ENCODE assay signal across 8 cellular contexts in genomic region chr10:6144609-6145413, GRCh38. TPM values are rescaled to one million over a fixed set of nuclear protein-coding genes. Genes with fewer than 3 reads are reported as not detected.
DNase-seq lines count a peak whose midpoint lies in the region; ATAC-seq, FAIRE-seq and TF ChIP-seq lines count a peak whose summit lies in the region.

No MANE protein-coding gene starts in this region.

- H2AFZ ChIP-seq in SK-N-SH (ENCODE audit: low read depth): peak overlapping the region; percentile 91

- TF ChIP-seq CTCF in SK-N-SH (IDR thresholded peaks at IDR 0.05) (no peak), glutamatergic neuron (IDR thresholded peaks at IDR 0.05; ENCODE audit: partially characterized antibody, unreplicated experiment) (peak; percentile 8), osteocyte (IDR thresholded peaks at IDR 0.05) (no peak), thoracic aorta (IDR thresholded peaks at IDR 0.05) (no peak)

- peak; percentile 82 for FAIRE-seq in HTR-8/SVneo (lab: Jason Lieb, UNC)

- POLR2A ChIA-PET in SK-N-SH (lab: Yijun Ruan, JAX): interaction anchor here (1.4 kb wide), 1 partner anchor 58 kb away, joined by 5 read pairs; the partner anchor contains the start of gene PFKFB3

- H3K9me3 ChIP-seq in SK-N-SH (no peaks in the 10 kb centered on the region), thoracic aorta (no peaks in the 10 kb centered on the region)

- no peak for TF ChIP-seq RAD21 in SK-N-SH (IDR thresholded peaks at IDR 0.05; ENCODE audit: low read length)

- H3K27me3 Mint-ChIP-seq in activated naive CD4-positive, alpha-beta T cell treated with anti-CD3 and anti-CD28 coated beads, Interleukin-2, amount 50 U/mL, for 24 hours: no peaks in the 10 kb centered on the region
- H3K27me3 Mint-ChIP-seq in glutamatergic neuron (ENCODE audit: unreplicated experiment): peaks cover 20% of the 10 kb centered on the region
- H3K27me3 Mint-ChIP-seq in osteocyte (ENCODE audit: unreplicated experiment): no peaks in the 10 kb centered on the region

- peak overlapping the region; percentile 87 for H3K4me3 Mint-ChIP-seq in activated naive CD4-positive, alpha-beta T cell treated with anti-CD3 and anti-CD28 coated beads, Interleukin-2, amount 50 U/mL, for 24 hours
- H3K4me3 Mint-ChIP-seq in glutamatergic neuron (ENCODE audit: unreplicated experiment) (peak overlapping the region; percentile 82), osteocyte (ENCODE audit: unreplicated experiment) (peak overlapping the region; percentile 83)

- H3K4me1 ChIP-seq in SK-N-SH (ENCODE audit: control insufficient read depth in 1 of 2, insufficient read depth in 2 of 2, low read depth in 1 of 2, low read length in 1 of 2): no peaks in the 10 kb centered on the region; a peak in 1 of 4 replicates
- H3K4me1 ChIP-seq in thoracic aorta (ENCODE audit: control insufficient read depth in 1 of 2, low read depth in 2 of 2): peaks cover 11 to 37% of the 10 kb centered on the region in 2 donors

- peak overlapping the region; percentile 88 for H3K9ac ChIP-seq in SK-N-SH

- 2% methylated on average over 51 of the region's 106 CpGs for WGBS in SK-N-SH (ENCODE audit: low lambda C conversion rate)

- peak overlapping the region; percentile 98 for H3K4me2 ChIP-seq in SK-N-SH

- DNase-seq in D341Med (ENCODE audit: low spot score) (peak; percentile 93), HTR-8/SVneo (ENCODE audit: insufficient read length, low spot score) (peak; percentile 60), SK-N-SH (peak; percentile 89), glutamatergic neuron (peak; percentile 84), osteocyte (ENCODE audit: extremely low spot score, unreplicated experiment) (peak; percentile 92), thoracic aorta (ENCODE audit: low spot score) (peak; percentile 78)

- no peaks in the 10 kb centered on the region for H3K36me3 Mint-ChIP-seq in activated naive CD4-positive, alpha-beta T cell treated with anti-CD3 and anti-CD28 coated beads, Interleukin-2, amount 50 U/mL, for 24 hours
- H3K36me3 Mint-ChIP-seq in glutamatergic neuron (ENCODE audit: unreplicated experiment) (peaks cover 8% of the 10 kb centered on the region), osteocyte (ENCODE audit: unreplicated experiment) (peaks cover 2% of the 10 kb centered on the region)

- peaks cover 9% of the 10 kb centered on the region for H3F3A ChIP-seq in SK-N-SH (replicated peaks; ENCODE audit: insufficient read depth)

- CTCF ChIA-PET in SK-N-SH (lab: Yijun Ruan, JAX): interaction anchor here (1.0 to 1.3 kb wide), 5 partner anchors 9 to 257 kb away, joined by 3 to 4 read pairs (median 3); no protein-coding TSS in a partner anchor

- H3K36me3 ChIP-seq in SK-N-SH (replicated peaks in 1 of 2; ENCODE audit: control insufficient read depth in 1 of 2, insufficient read depth in 2 of 2, low read length in 1 of 2) (no peaks in the 10 kb centered on the region), thoracic aorta (no peaks in the 10 kb centered on the region)

- H3K4me3 ChIP-seq in SK-N-SH (ENCODE audit: low read depth in 2 of 2, low read length in 1 of 2) (peak overlapping the region; percentile 71 to 86), thoracic aorta (peak overlapping the region; percentile 96)

- H3K27ac Mint-ChIP-seq in activated naive CD4-positive, alpha-beta T cell treated with anti-CD3 and anti-CD28 coated beads, Interleukin-2, amount 50 U/mL, for 24 hours: peak overlapping the region; percentile 79
- H3K27ac Mint-ChIP-seq in glutamatergic neuron (ENCODE audit: unreplicated experiment): peak overlapping the region; percentile 73
- peak overlapping the region; percentile 78 for H3K27ac Mint-ChIP-seq in osteocyte (ENCODE audit: unreplicated experiment)

- peaks cover 8% of the 10 kb centered on the region; the same call in 1 of the 2 replicates for H3K79me2 ChIP-seq in SK-N-SH (ENCODE audit: insufficient read depth)

- no peak for TF ChIP-seq EP300 in SK-N-SH (IDR thresholded peaks at IDR 0.05; ENCODE audit: borderline replicate concordance in 1 of 2, low read depth in 1 of 2, low read length in 1 of 2)

- ATAC-seq in GM21381 (IDR thresholded peaks at IDR 0.05; ENCODE audit: unreplicated experiment) (peak; percentile 76), thoracic aorta (ENCODE audit: insufficient number of reproducible peaks, low FRiP score, low read depth) (peak; percentile 54)

- H3K27me3 ChIP-seq in SK-N-SH (ENCODE audit: insufficient read depth) (no peaks in the 10 kb centered on the region), thoracic aorta (replicated peaks; ENCODE audit: insufficient read depth) (no peaks in the 10 kb centered on the region)

- H3K9me3 Mint-ChIP-seq in activated naive CD4-positive, alpha-beta T cell treated with anti-CD3 and anti-CD28 coated beads, Interleukin-2, amount 50 U/mL, for 24 hours: no peaks in the 10 kb centered on the region
- H3K9me3 Mint-ChIP-seq in glutamatergic neuron (ENCODE audit: unreplicated experiment): peaks cover 11% of the 10 kb centered on the region
- H3K9me3 Mint-ChIP-seq in osteocyte (ENCODE audit: unreplicated experiment): no peaks in the 10 kb centered on the region

- no peaks in the 10 kb centered on the region for H3K9me2 ChIP-seq in SK-N-SH

- no peaks in the 10 kb centered on the region for H4K20me1 ChIP-seq in SK-N-SH (ENCODE audit: insufficient read depth)

- H3K27ac ChIP-seq in SK-N-SH (ENCODE audit: low read depth in 2 of 2, low read length in 1 of 2) (peak overlapping the region in 1 of 2 experiments; percentile 9; a peak in 2 of 4 replicates), thoracic aorta (peak overlapping the region; percentile 76 to 93)

- peaks cover 74% of the 10 kb centered on the region for H3K4me1 Mint-ChIP-seq in activated naive CD4-positive, alpha-beta T cell treated with anti-CD3 and anti-CD28 coated beads, Interleukin-2, amount 50 U/mL, for 24 hours
- H3K4me1 Mint-ChIP-seq in glutamatergic neuron (ENCODE audit: low read depth, unreplicated experiment): peaks cover 33% of the 10 kb centered on the region
- H3K4me1 Mint-ChIP-seq in osteocyte (ENCODE audit: unreplicated experiment): peaks cover 29% of the 10 kb centered on the region

TF ChIP-seq in SK-N-SH, 30 proteins besides CTCF, POLR2A, EP300 and RAD21:
- no peak for TF ChIP-seq GATA2 (CRISPR knock-in tag; IDR thresholded peaks at IDR 0.05)
- TF ChIP-seq YY1 (IDR thresholded peaks at IDR 0.05; ENCODE audit: low read depth): no peak
- no peak for TF ChIP-seq GABPA (IDR thresholded peaks at IDR 0.05; ENCODE audit: low read depth)
- peak; percentile 63 for TF ChIP-seq POLR2AphosphoS5 (IDR thresholded peaks at IDR 0.05; ENCODE audit: low read depth, low read length)
- no peak for TF ChIP-seq IRF3 (IDR thresholded peaks at IDR 0.05; ENCODE audit: low read depth, low read length)
- no peak for TF ChIP-seq REST (IDR thresholded peaks at IDR 0.05; ENCODE audit: low read depth, low read length)

RNA-seq across cellular contexts. Expression of gene RBM17, which starts 56.0 kb away (rescaled TPM):
- 32.6 and 34.2 TPM in 2 replicates for polyA plus RNA-seq in SK-N-SH (2012; rRNA removed)
- 25.2 and 25.9 TPM in 2 replicates for polyA plus RNA-seq in SK-N-SH (2012; cell fraction: cytosol; rRNA removed)
- polyA plus RNA-seq in SK-N-SH (2012; cell fraction: nucleus; rRNA removed): 94.6 and 118 TPM in 2 replicates
- 171 TPM for total RNA-seq in glutamatergic neuron (ENCODE audit: unreplicated experiment)
- 73.4 and 80.1 TPM in 2 replicates for total RNA-seq in osteocyte
- total RNA-seq in thoracic aorta: 10 to 100 TPM; 48.5 to 65.0 TPM

RNA-seq across cellular contexts. Expression of gene PFKFB3, which starts 57.9 kb away (rescaled TPM):
- polyA plus RNA-seq in SK-N-SH (2012; rRNA removed): 33.0 and 59.7 TPM in 2 replicates
- polyA plus RNA-seq in SK-N-SH (2012; cell fraction: cytosol; rRNA removed): 22.0 and 28.4 TPM in 2 replicates
- polyA plus RNA-seq in SK-N-SH (2012; cell fraction: nucleus; rRNA removed): 122 and 146 TPM in 2 replicates
- 137 TPM for total RNA-seq in glutamatergic neuron (ENCODE audit: unreplicated experiment)
- total RNA-seq in osteocyte: 34.2 and 37.9 TPM in 2 replicates
- 100 to 1,000 TPM; 151 to 311 TPM for total RNA-seq in thoracic aorta
